In the genomic region with DNA sequence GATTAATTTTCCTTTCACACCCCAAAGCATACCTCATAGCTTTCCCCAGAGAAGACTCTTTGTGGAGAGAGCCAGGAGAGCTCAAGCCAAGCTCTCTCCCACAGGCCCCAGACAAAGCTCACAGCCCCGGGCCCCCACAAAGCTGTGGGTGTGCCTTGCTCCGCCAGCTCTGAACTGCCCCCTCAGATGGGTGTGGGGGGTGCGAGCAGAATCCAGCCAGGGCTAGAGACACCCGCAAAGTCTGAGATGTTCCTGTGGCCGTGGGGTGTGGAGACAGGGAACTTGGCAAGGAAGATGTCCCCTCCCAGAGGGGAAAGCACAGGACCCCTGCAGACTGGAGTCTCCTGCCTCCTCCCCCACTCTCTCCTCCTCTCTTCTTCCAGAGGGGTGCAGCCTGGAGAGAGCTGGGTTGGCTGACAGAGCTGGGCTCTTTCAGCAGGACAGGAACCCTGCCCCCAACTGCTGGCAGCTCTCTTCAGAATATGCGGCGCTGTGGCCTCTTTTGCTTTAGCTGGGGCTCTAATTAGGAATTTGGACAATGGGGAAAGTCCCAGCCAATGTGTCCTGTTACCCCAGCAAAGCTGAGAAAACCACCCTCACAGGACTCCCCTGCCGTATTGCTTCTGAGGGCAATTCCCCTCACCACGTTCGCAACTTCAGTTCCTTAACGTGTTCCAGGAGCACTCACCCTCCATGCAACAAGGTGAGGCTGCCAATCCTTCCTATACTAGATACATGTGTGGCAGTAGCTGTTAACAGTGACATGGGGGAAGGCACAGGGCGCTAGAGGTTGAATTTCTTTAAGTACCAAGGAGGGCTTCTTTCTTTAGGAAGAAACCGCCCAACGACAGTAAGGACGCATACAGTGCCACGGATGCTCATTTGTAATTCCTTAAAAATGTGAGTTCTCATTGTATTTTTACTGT, we compare ENCODE assay signal across 1 cellular context.
TF ChIP-seq lines count a peak whose summit lies in the region.

No MANE protein-coding gene starts in this region.

TF ChIP-seq in H1, 55 proteins besides CTCF, POLR2A, EP300 and RAD21:
- TF ChIP-seq SUZ12 (IDR thresholded peaks at IDR 0.05; ENCODE audit: low read length) = no peak; the same call in 1 of the 2 replicates
- TF ChIP-seq RBBP5 (IDR thresholded peaks at IDR 0.05; ENCODE audit: borderline replicate concordance, low read depth, low read length) = peak; percentile 29; the same call in 1 of the 2 replicates
- TF ChIP-seq, protein P1, sequence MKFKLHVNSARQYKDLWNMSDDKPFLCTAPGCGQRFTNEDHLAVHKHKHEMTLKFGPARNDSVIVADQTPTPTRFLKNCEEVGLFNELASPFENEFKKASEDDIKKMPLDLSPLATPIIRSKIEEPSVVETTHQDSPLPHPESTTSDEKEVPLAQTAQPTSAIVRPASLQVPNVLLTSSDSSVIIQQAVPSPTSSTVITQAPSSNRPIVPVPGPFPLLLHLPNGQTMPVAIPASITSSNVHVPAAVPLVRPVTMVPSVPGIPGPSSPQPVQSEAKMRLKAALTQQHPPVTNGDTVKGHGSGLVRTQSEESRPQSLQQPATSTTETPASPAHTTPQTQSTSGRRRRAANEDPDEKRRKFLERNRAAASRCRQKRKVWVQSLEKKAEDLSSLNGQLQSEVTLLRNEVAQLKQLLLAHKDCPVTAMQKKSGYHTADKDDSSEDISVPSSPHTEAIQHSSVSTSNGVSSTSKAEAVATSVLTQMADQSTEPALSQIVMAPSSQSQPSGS (IDR thresholded peaks at IDR 0.05; ENCODE audit: low read length) = no peak
